Comparison of ENCODE assay signal across 2 cellular contexts in genomic region chr1:31467005-31467674, GRCh38.
TF ChIP-seq lines count a peak whose summit lies in the region.

No MANE protein-coding gene starts in this region.

TF ChIP-seq in HEK293, 187 proteins besides CTCF, POLR2A, EP300 and RAD21 (continued from another document):
- TF ChIP-seq, protein P1, sequence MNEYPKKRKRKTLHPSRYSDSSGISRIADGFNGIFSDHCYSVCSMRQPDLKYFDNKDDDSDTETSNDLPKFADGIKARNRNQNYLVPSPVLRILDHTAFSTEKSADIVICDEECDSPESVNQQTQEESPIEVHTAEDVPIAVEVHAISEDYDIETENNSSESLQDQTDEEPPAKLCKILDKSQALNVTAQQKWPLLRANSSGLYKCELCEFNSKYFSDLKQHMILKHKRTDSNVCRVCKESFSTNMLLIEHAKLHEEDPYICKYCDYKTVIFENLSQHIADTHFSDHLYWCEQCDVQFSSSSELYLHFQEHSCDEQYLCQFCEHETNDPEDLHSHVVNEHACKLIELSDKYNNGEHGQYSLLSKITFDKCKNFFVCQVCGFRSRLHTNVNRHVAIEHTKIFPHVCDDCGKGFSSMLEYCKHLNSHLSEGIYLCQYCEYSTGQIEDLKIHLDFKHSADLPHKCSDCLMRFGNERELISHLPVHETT (tag by site-specific recombination; IDR thresholded peaks at IDR 0.05) = no peak
- no peak for TF ChIP-seq ZNF132 (tag by site-specific recombination; IDR thresholded peaks at IDR 0.05; ENCODE audit: borderline replicate concordance)
- TF ChIP-seq SCRT1 (tag by site-specific recombination; IDR thresholded peaks at IDR 0.05; ENCODE audit: borderline replicate concordance) = no peak
- peak; percentile 10; the same call in 1 of the 2 replicates for TF ChIP-seq ZNF560 (tag by site-specific recombination; IDR thresholded peaks at IDR 0.05; ENCODE audit: borderline replicate concordance)
- TF ChIP-seq, protein P2, sequence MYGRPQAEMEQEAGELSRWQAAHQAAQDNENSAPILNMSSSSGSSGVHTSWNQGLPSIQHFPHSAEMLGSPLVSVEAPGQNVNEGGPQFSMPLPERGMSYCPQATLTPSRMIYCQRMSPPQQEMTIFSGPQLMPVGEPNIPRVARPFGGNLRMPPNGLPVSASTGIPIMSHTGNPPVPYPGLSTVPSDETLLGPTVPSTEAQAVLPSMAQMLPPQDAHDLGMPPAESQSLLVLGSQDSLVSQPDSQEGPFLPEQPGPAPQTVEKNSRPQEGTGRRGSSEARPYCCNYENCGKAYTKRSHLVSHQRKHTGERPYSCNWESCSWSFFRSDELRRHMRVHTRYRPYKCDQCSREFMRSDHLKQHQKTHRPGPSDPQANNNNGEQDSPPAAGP (tag by site-specific recombination; IDR thresholded peaks at IDR 0.05) = no peak
- no peak for TF ChIP-seq ZNF830 (tag by site-specific recombination; IDR thresholded peaks at IDR 0.05; ENCODE audit: low read depth)
- TF ChIP-seq ZNF404 (tag by site-specific recombination; IDR thresholded peaks at IDR 0.05) = no peak
- TF ChIP-seq ZBTB21 (tag by site-specific recombination; IDR thresholded peaks at IDR 0.05) = no peak
- TF ChIP-seq ZNF792 (tag by site-specific recombination; IDR thresholded peaks at IDR 0.05) = no peak
- no peak for TF ChIP-seq ZNF514 (tag by site-specific recombination; IDR thresholded peaks at IDR 0.05)
- TF ChIP-seq TRIM28 (IDR thresholded peaks at IDR 0.05; ENCODE audit: borderline replicate concordance, low read length) = peak; percentile 90

TF ChIP-seq in K562, 482 proteins besides CTCF, POLR2A, EP300 and RAD21 (continued from another document and continues in another):
- TF ChIP-seq, protein P3, sequence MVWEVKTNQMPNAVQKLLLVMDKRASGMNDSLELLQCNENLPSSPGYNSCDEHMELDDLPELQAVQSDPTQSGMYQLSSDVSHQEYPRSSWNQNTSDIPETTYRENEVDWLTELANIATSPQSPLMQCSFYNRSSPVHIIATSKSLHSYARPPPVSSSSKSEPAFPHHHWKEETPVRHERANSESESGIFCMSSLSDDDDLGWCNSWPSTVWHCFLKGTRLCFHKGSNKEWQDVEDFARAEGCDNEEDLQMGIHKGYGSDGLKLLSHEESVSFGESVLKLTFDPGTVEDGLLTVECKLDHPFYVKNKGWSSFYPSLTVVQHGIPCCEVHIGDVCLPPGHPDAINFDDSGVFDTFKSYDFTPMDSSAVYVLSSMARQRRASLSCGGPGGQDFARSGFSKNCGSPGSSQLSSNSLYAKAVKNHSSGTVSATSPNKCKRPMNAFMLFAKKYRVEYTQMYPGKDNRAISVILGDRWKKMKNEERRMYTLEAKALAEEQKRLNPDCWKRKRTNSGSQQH (CRISPR knock-in tag; IDR thresholded peaks at IDR 0.05) = no peak
- TF ChIP-seq ELF2 (CRISPR knock-in tag; IDR thresholded peaks at IDR 0.05) = no peak
- no peak for TF ChIP-seq SAP30 (IDR thresholded peaks at IDR 0.05; ENCODE audit: borderline replicate concordance, insufficient read depth, low read depth, low read length, poor library complexity, severe bottlenecking)
- no peak for TF ChIP-seq SMAD3 (CRISPR knock-in tag; conservative IDR thresholded peaks at IDR 0.05)
- TF ChIP-seq CC2D1A (IDR thresholded peaks at IDR 0.05) = no peak
- no peak for TF ChIP-seq NR2C2 (CRISPR knock-in tag; IDR thresholded peaks at IDR 0.05)
- TF ChIP-seq NR2C2 (tag; IDR thresholded peaks at IDR 0.05) = no peak
- TF ChIP-seq CTBP1 (IDR thresholded peaks at IDR 0.05; ENCODE audit: borderline replicate concordance) = no peak
- TF ChIP-seq, protein P4, sequence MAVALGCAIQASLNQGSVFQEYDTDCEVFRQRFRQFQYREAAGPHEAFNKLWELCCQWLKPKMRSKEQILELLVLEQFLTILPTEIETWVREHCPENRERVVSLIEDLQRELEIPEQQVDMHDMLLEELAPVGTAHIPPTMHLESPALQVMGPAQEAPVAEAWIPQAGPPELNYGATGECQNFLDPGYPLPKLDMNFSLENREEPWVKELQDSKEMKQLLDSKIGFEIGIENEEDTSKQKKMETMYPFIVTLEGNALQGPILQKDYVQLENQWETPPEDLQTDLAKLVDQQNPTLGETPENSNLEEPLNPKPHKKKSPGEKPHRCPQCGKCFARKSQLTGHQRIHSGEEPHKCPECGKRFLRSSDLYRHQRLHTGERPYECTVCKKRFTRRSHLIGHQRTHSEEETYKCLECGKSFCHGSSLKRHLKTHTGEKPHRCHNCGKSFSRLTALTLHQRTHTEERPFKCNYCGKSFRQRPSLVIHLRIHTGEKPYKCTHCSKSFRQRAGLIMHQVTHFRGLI (CRISPR knock-in tag; IDR thresholded peaks at IDR 0.05) = no peak
- no peak for TF ChIP-seq BRD4 (IDR thresholded peaks at IDR 0.05)
- no peak for TF ChIP-seq JUNB (CRISPR knock-in tag; conservative IDR thresholded peaks at IDR 0.05)
- no peak for TF ChIP-seq TEAD2 (tag; IDR thresholded peaks at IDR 0.05)
- TF ChIP-seq ATF7 (IDR thresholded peaks at IDR 0.05) = 0 out of 2 replicates have a peak, but pooled peaks have one; percentile 18
- TF ChIP-seq, protein P5, sequence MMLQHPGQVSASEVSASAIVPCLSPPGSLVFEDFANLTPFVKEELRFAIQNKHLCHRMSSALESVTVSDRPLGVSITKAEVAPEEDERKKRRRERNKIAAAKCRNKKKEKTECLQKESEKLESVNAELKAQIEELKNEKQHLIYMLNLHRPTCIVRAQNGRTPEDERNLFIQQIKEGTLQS (IDR thresholded peaks at IDR 0.05) = 0 out of 2 replicates have a peak, but pooled peaks have one; percentile 30
- TF ChIP-seq, protein P5 (CRISPR knock-in tag; conservative IDR thresholded peaks at IDR 0.05) = no peak
- TF ChIP-seq MIER1 (IDR thresholded peaks at IDR 0.05; ENCODE audit: low read depth) = no peak
- no peak for TF ChIP-seq GATAD2B (IDR thresholded peaks at IDR 0.05; ENCODE audit: borderline replicate concordance)
- no peak for TF ChIP-seq ZNF436 (CRISPR knock-in tag; IDR thresholded peaks at IDR 0.05)
- no peak for TF ChIP-seq ZNF165 (CRISPR knock-in tag; IDR thresholded peaks at IDR 0.05; ENCODE audit: borderline replicate concordance)
- TF ChIP-seq STAT5B (CRISPR knock-in tag; IDR thresholded peaks at IDR 0.05) = no peak
- TF ChIP-seq MYBL2 (IDR thresholded peaks at IDR 0.05; ENCODE audit: low read depth) = no peak
- TF ChIP-seq MYBL2 (CRISPR knock-in tag; IDR thresholded peaks at IDR 0.05; ENCODE audit: borderline replicate concordance) = no peak
- TF ChIP-seq SMARCE1 (IDR thresholded peaks at IDR 0.05) = no peak
- no peak for TF ChIP-seq PREB (CRISPR knock-in tag; IDR thresholded peaks at IDR 0.05)
- TF ChIP-seq TCF3 (CRISPR knock-in tag; IDR thresholded peaks at IDR 0.05) = no peak
- TF ChIP-seq RBM25 (IDR thresholded peaks at IDR 0.05; ENCODE audit: low read depth, low read length, severe bottlenecking) = no peak
- TF ChIP-seq ZNF23 (CRISPR knock-in tag; IDR thresholded peaks at IDR 0.05) = no peak
- peak; percentile 72; the same call in 1 of the 2 replicates for TF ChIP-seq TRIM28 (IDR thresholded peaks at IDR 0.05)
- no peak for TF ChIP-seq ZNF318 (IDR thresholded peaks at IDR 0.05; ENCODE audit: borderline replicate concordance in 1 of 2, low read depth in 1 of 2)
- TF ChIP-seq, protein P6, sequence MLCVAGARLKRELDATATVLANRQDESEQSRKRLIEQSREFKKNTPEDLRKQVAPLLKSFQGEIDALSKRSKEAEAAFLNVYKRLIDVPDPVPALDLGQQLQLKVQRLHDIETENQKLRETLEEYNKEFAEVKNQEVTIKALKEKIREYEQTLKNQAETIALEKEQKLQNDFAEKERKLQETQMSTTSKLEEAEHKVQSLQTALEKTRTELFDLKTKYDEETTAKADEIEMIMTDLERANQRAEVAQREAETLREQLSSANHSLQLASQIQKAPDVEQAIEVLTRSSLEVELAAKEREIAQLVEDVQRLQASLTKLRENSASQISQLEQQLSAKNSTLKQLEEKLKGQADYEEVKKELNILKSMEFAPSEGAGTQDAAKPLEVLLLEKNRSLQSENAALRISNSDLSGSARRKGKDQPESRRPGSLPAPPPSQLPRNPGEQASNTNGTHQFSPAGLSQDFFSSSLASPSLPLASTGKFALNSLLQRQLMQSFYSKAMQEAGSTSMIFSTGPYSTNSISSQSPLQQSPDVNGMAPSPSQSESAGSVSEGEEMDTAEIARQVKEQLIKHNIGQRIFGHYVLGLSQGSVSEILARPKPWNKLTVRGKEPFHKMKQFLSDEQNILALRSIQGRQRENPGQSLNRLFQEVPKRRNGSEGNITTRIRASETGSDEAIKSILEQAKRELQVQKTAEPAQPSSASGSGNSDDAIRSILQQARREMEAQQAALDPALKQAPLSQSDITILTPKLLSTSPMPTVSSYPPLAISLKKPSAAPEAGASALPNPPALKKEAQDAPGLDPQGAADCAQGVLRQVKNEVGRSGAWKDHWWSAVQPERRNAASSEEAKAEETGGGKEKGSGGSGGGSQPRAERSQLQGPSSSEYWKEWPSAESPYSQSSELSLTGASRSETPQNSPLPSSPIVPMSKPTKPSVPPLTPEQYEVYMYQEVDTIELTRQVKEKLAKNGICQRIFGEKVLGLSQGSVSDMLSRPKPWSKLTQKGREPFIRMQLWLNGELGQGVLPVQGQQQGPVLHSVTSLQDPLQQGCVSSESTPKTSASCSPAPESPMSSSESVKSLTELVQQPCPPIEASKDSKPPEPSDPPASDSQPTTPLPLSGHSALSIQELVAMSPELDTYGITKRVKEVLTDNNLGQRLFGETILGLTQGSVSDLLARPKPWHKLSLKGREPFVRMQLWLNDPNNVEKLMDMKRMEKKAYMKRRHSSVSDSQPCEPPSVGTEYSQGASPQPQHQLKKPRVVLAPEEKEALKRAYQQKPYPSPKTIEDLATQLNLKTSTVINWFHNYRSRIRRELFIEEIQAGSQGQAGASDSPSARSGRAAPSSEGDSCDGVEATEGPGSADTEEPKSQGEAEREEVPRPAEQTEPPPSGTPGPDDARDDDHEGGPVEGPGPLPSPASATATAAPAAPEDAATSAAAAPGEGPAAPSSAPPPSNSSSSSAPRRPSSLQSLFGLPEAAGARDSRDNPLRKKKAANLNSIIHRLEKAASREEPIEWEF (CRISPR knock-in tag; IDR thresholded peaks at IDR 0.05) = no peak
- TF ChIP-seq CBX3 (IDR thresholded peaks at IDR 0.05; ENCODE audit: borderline replicate concordance in 1 of 2, low read length in 2 of 2) = peak in 1 of 2 experiments; percentile 62; a peak in 1 of 3 replicates
- TF ChIP-seq HEY1 (CRISPR knock-in tag; IDR thresholded peaks at IDR 0.05; ENCODE audit: borderline replicate concordance) = no peak
